ENCODE assay signal across 8 cellular contexts in genomic region chr7:5284304-5285281, GRCh38. TPM values are rescaled to one million over a fixed set of nuclear protein-coding genes. Genes with fewer than 3 reads are reported as not detected.
DNase-seq lines count a peak whose midpoint lies in the region; ATAC-seq, FAIRE-seq and TF ChIP-seq lines count a peak whose summit lies in the region.

No MANE protein-coding gene starts in this region.

- peaks cover 3% of the 10 kb centered on the region for H3K36me3 Mint-ChIP-seq in endodermal cell (ENCODE audit: low read depth)

- TF ChIP-seq CTCF in OCI-LY3 (IDR thresholded peaks at IDR 0.05; ENCODE audit: low read depth, low read length) (peak; percentile 35), endodermal cell (conservative IDR thresholded peaks at IDR 0.05) (peak; percentile 81), omental fat pad (IDR thresholded peaks at IDR 0.05) (no peak)

- H3K4me1 Mint-ChIP-seq in endodermal cell = no peaks in the 10 kb centered on the region

- H2AFZ ChIP-seq in OCI-LY3 (ENCODE audit: low read depth, low read length) = no peak overlapping the region

- H3K27me3 ChIP-seq in OCI-LY3 (ENCODE audit: low read depth, low read length) (no peaks in the 10 kb centered on the region), endodermal cell (ENCODE audit: control insufficient read depth, insufficient read depth, low read length, poor library complexity, severe bottlenecking) (no peaks in the 10 kb centered on the region)

- no peaks in the 10 kb centered on the region for H4K20me1 ChIP-seq in OCI-LY3 (ENCODE audit: insufficient read depth, low read length)

- no peak for FAIRE-seq in HTR-8/SVneo (lab: Jason Lieb, UNC)

- DNase-seq in DMS153 treated with DMSO at 0.1 percent for 48 hours (lab: John Stamatoyannopoulos, UW; ENCODE audit: unreplicated experiment) = peak; percentile 61
- peak; percentile 43 for DNase-seq in HTR-8/SVneo (ENCODE audit: insufficient read length, low spot score)
- peak; percentile 95 for DNase-seq in endodermal cell
- DNase-seq in omental fat pad (ENCODE audit: low spot score) = no peak
- DNase-seq in HCEC 1CT = no peak

- ATAC-seq in omental fat pad (ENCODE audit: low FRiP score) (peak; percentile 26), HG02588 (IDR thresholded peaks at IDR 0.05; ENCODE audit: unreplicated experiment) (no peak), GM19328 (IDR thresholded peaks at IDR 0.05; ENCODE audit: unreplicated experiment) (no peak)

- H3K79me2 ChIP-seq in OCI-LY3 (ENCODE audit: low read length) = no peaks in the 10 kb centered on the region

- H3K9ac ChIP-seq in OCI-LY3 (ENCODE audit: low read length) = no peak overlapping the region
- no peak overlapping the region for H3K9ac ChIP-seq in endodermal cell (ENCODE audit: extremely low read depth, low read length, poor library complexity, severe bottlenecking)

- H3K4me2 ChIP-seq in OCI-LY3 (ENCODE audit: low read length) = no peak overlapping the region

- H3K27ac ChIP-seq in OCI-LY3 (ENCODE audit: low read length) (no peak overlapping the region), endodermal cell (ENCODE audit: low read depth, low read length) (no peak overlapping the region)

- no peaks in the 10 kb centered on the region for H3K9me3 Mint-ChIP-seq in endodermal cell

- peaks cover 22% of the 10 kb centered on the region for H3K27me3 Mint-ChIP-seq in endodermal cell (ENCODE audit: insufficient read depth)

- peak overlapping the region; percentile 46 for H3K4me3 Mint-ChIP-seq in endodermal cell

- no peak overlapping the region for H3K27ac Mint-ChIP-seq in endodermal cell

- H3K36me3 ChIP-seq in OCI-LY3 (replicated peaks; ENCODE audit: low read depth, low read length) = no peaks in the 10 kb centered on the region
- no peaks in the 10 kb centered on the region for H3K36me3 ChIP-seq in endodermal cell (ENCODE audit: control insufficient read depth, insufficient read depth, low read length)

- WGBS in endodermal cell (ENCODE audit: insufficient coverage in 1 of 2, insufficient read length in 1 of 2), 2 experiments = 53 to 58% methylated on average over 8 to 24 of the region's 24 CpGs

- H3K9me3 ChIP-seq in OCI-LY3 (ENCODE audit: insufficient read depth, low read length) (no peaks in the 10 kb centered on the region), endodermal cell (ENCODE audit: control insufficient read depth, low read length) (no peaks in the 10 kb centered on the region)

- no peaks in the 10 kb centered on the region for H3K4me1 ChIP-seq in OCI-LY3 (ENCODE audit: low read length)
- H3K4me1 ChIP-seq in endodermal cell (ENCODE audit: control insufficient read depth, insufficient read depth, low read length) = no peaks in the 10 kb centered on the region

- H3K4me3 ChIP-seq in OCI-LY3 (ENCODE audit: low read length) = no peak overlapping the region
- H3K4me3 ChIP-seq in endodermal cell (ENCODE audit: low read length) = no peak overlapping the region

RNA-seq across cellular contexts. Expression of gene SLC29A4, which starts 1.9 kb away (rescaled TPM):
- total RNA-seq in endodermal cell (10 to 100 TPM; 15.0 to 23.8 TPM), omental fat pad (10 to 100 TPM in 3 of 4 donors, 1 to 10 TPM in 1; 7.3 to 22.7 (median 13.3) TPM)
- 34.8 TPM for polyA plus RNA-seq in endodermal cell (2013, experiment 1 of 2)
- polyA plus RNA-seq in endodermal cell (2013, experiment 2 of 2) = 30.5 TPM

Comparison
In these comparisons a context has a peak if more than half of its experiments do, and no peak if none do; other contexts are left out.
1. DNase-seq: peak in DMS153 treated with DMSO at 0.1 percent for 48 hours (single experiment), HTR-8/SVneo (single experiment) and endodermal cell (single experiment); none in omental fat pad (single experiment) and HCEC 1CT (single experiment).
2. CTCF ChIP-seq: peak in OCI-LY3 (single experiment) and endodermal cell (single experiment); none in omental fat pad (0 of 3).